In the genomic region with DNA sequence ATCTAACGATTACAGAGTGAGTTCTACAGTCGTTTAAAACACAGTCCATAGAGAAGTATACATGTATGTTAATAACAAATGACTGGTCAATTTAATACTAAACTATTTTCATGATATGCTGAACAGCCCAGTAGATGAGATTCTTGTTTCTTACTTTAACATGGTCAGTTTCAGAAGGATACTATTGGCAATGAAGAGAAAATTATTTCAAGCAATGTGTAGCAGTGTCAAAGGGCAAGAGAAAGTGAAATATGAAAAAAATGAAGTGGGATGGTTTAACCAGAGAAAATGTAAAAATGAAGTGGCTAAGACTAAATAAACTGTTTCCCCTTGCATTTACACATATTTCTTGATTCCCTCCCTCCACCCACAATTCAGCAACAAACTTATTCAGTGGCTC, we compare ENCODE assay signal across 21 cellular contexts.
DNase-seq lines count a peak whose midpoint lies in the region; ATAC-seq and TF ChIP-seq lines count a peak whose summit lies in the region.
"Had no signal": no experiment of that assay in that cellular context is flagged by ENCODE, and none has a peak within 500 bp of the region (broad histone marks: within the 10 kb centered on the region; RNA-seq: fewer than 3 reads in every experiment).

No MANE protein-coding gene starts in this region.

- H3K27ac ChIP-seq in SK-N-SH (ENCODE audit: low read depth in 2 of 2, low read length in 1 of 2) (peak overlapping the region in 1 of 2 experiments; percentile 70; a peak in 2 of 4 replicates), PC-3 (ENCODE audit: low read length) (peak overlapping the region; percentile 93)
- H3K27ac ChIP-seq: 22Rv1, SK-N-MC had no signal

- no peaks in the 10 kb centered on the region for H3K4me1 Mint-ChIP-seq in Caco-2 (ENCODE audit: low read depth, unreplicated experiment)
- H3K4me1 Mint-ChIP-seq: CD14-positive monocyte, T-cell had no signal

- TF ChIP-seq RAD21 in SK-N-SH (IDR thresholded peaks at IDR 0.05; ENCODE audit: low read length): no peak

- H3K9me3 ChIP-seq in SK-N-SH: no peaks in the 10 kb centered on the region
- H3K9me3 ChIP-seq in PC-3 (ENCODE audit: low read length): no peaks in the 10 kb centered on the region
- no peaks in the 10 kb centered on the region for H3K9me3 ChIP-seq in Caco-2
- H3K9me3 ChIP-seq: MG63 had no signal

- no peak overlapping the region for H3K27ac Mint-ChIP-seq in Caco-2 (ENCODE audit: unreplicated experiment)
- H3K27ac Mint-ChIP-seq: CD14-positive monocyte, H9, T-cell had no signal

- H3K27me3 Mint-ChIP-seq in Caco-2 (ENCODE audit: insufficient read depth, unreplicated experiment): peaks cover 4% of the 10 kb centered on the region
- H3K27me3 Mint-ChIP-seq: T-cell had no signal

- no peak overlapping the region for H3K4me2 ChIP-seq in SK-N-SH
- H3K4me2 ChIP-seq in PC-3 (ENCODE audit: low read length): peak overlapping the region; percentile 75

- POLR2A ChIA-PET in SK-N-SH (lab: Yijun Ruan, JAX) (no interaction called here), PC-3 (lab: Charles Lee; ENCODE audit: unreplicated experiment) (no interaction called here), Caco-2 (lab: Charles Lee) (no interaction called here)

- H3K27me3 ChIP-seq in SK-N-SH (ENCODE audit: insufficient read depth) (no peaks in the 10 kb centered on the region), PC-3 (ENCODE audit: low read length) (no peaks in the 10 kb centered on the region), Caco-2 (replicated peaks; ENCODE audit: control insufficient read depth, insufficient read depth, low read length) (no peaks in the 10 kb centered on the region)
- H3K27me3 ChIP-seq: MG63 had no signal

- in situ Hi-C loops in GM13976 (cut with MboI; ENCODE audit: low sequenced_read_pairs, unreplicated experiment): no loop called here

- H3K79me2 ChIP-seq in SK-N-SH (ENCODE audit: insufficient read depth) (no peaks in the 10 kb centered on the region), PC-3 (ENCODE audit: low read length) (no peaks in the 10 kb centered on the region)

- BruUV-seq in PC-3 (replicated peaks; lab: Mats Ljungman, UMichigan): no TSS peak
- no TSS peak for BruUV-seq in Caco-2 (replicated peaks; lab: Mats Ljungman, UMichigan)

- no peak overlapping the region for H3K9ac ChIP-seq in SK-N-SH
- peak overlapping the region; percentile 69 for H3K9ac ChIP-seq in PC-3 (ENCODE audit: low read length)

- no peak for TF ChIP-seq EP300 in SK-N-SH (IDR thresholded peaks at IDR 0.05; ENCODE audit: borderline replicate concordance in 1 of 2, low read depth in 1 of 2, low read length in 1 of 2)

- H3K4me3 Mint-ChIP-seq in Caco-2 (ENCODE audit: unreplicated experiment): no peak overlapping the region
- H3K4me3 Mint-ChIP-seq: CD14-positive monocyte, H9, T-cell had no signal

- H3K36me3 Mint-ChIP-seq in Caco-2 (ENCODE audit: insufficient read depth, unreplicated experiment): no peaks in the 10 kb centered on the region
- H3K36me3 Mint-ChIP-seq: CD14-positive monocyte, T-cell had no signal

- TF ChIP-seq CTCF in SK-N-SH (IDR thresholded peaks at IDR 0.05): no peak
- TF ChIP-seq CTCF in PC-3 (conservative IDR thresholded peaks at IDR 0.05; ENCODE audit: low read depth, low read length): no peak
- no peak for TF ChIP-seq CTCF in Caco-2 (IDR thresholded peaks at IDR 0.05; ENCODE audit: insufficient read depth in 1 of 2, low read depth in 1 of 2, low read length in 1 of 2, severe bottlenecking in 1 of 2, unreplicated experiment in 1 of 2)
- no peak for TF ChIP-seq CTCF in GM13976 (IDR thresholded peaks at IDR 0.05; ENCODE audit: borderline replicate concordance, control extremely low read depth, extremely low read depth, insufficient read depth, missing control alignments)

- no peaks in the 10 kb centered on the region for H3K36me3 ChIP-seq in SK-N-SH (replicated peaks in 1 of 2; ENCODE audit: control insufficient read depth in 1 of 2, insufficient read depth in 2 of 2, low read length in 1 of 2)
- H3K36me3 ChIP-seq in PC-3 (ENCODE audit: low read depth, low read length): no peaks in the 10 kb centered on the region
- no peaks in the 10 kb centered on the region for H3K36me3 ChIP-seq in Caco-2 (ENCODE audit: control insufficient read depth, insufficient read depth, low read length)
- H3K36me3 ChIP-seq: MG63 had no signal

- ATAC-seq in SK-N-SH treated with all-trans-retinoic acid at 6 μM for 48 hours: no peak
- ATAC-seq in HG02852 (IDR thresholded peaks at IDR 0.05; ENCODE audit: unreplicated experiment): peak; percentile 38
- ATAC-seq in PC-3: no peak
- ATAC-seq in HG02981 (IDR thresholded peaks at IDR 0.05; ENCODE audit: unreplicated experiment): no peak
- ATAC-seq: T-cell had no signal

- no peaks in the 10 kb centered on the region for H3K9me3 Mint-ChIP-seq in Caco-2 (ENCODE audit: unreplicated experiment)
- H3K9me3 Mint-ChIP-seq: H9 had no signal

- 11% methylated on average over 2 of the region's 2 CpGs for WGBS in SK-N-SH (ENCODE audit: low lambda C conversion rate)

- H3F3A ChIP-seq in SK-N-SH (replicated peaks; ENCODE audit: insufficient read depth): peaks cover 15% of the 10 kb centered on the region
- peaks cover 11% of the 10 kb centered on the region for H3F3A ChIP-seq in PC-3 (ENCODE audit: low read length, unreplicated experiment)

- peaks cover 0 to 17% of the 10 kb centered on the region in 2 experiments; a peak in 1 of 4 replicates for H3K4me1 ChIP-seq in SK-N-SH (ENCODE audit: control insufficient read depth in 1 of 2, insufficient read depth in 2 of 2, low read depth in 1 of 2, low read length in 1 of 2)
- peaks cover 43% of the 10 kb centered on the region for H3K4me1 ChIP-seq in PC-3 (ENCODE audit: insufficient read depth, low read length)
- H3K4me1 ChIP-seq in Caco-2: no peaks in the 10 kb centered on the region

- CTCF ChIA-PET in SK-N-SH (lab: Yijun Ruan, JAX) (no interaction called here), PC-3 (lab: Charles Lee) (no interaction called here), Caco-2 (lab: Charles Lee) (no interaction called here)

- DNase-seq in SK-N-SH: no peak
- no peak for DNase-seq in PC-3
- DNase-seq in NAMALWA (ENCODE audit: low spot score): no peak
- DNase-seq in Caco-2: no peak
- DNase-seq in GM13976 (ENCODE audit: low spot score): no peak
- DNase-seq: GDM1, H9, IMR-90, MG63, NCI-H1092 treated with DMSO at 0.1 percent for 48 hours, NCI-H146, NCI-H2029 treated with DMSO at 0.1 percent for 48 hours, NCI-H2171 treated with DMSO at 0.1 percent for 48 hours, SHP77, T-cell had no signal

- H3K9me2 ChIP-seq in SK-N-SH (no peaks in the 10 kb centered on the region), PC-3 (replicated peaks; ENCODE audit: low read length) (no peaks in the 10 kb centered on the region)

- H3K4me3 ChIP-seq in SK-N-SH (ENCODE audit: low read depth in 2 of 2, low read length in 1 of 2): no peak overlapping the region
- no peak overlapping the region for H3K4me3 ChIP-seq in PC-3 (ENCODE audit: low read length)
- no peak overlapping the region for H3K4me3 ChIP-seq in Caco-2 (ENCODE audit: low read depth, low read length)
- H3K4me3 ChIP-seq: MG63, SK-N-MC had no signal

- H4K20me1 ChIP-seq in SK-N-SH (ENCODE audit: insufficient read depth) (no peaks in the 10 kb centered on the region), PC-3 (ENCODE audit: low read length) (no peaks in the 10 kb centered on the region)

- intact Hi-C loops in PC-3 (cut with micrococcal nuclease) (loop anchor here (2.0 kb wide), 3 partner anchors 27 to 157 kb away; no protein-coding TSS in a partner anchor), Caco-2 (cut with micrococcal nuclease; ENCODE audit: unreplicated experiment) (no loop called here)

- H2AFZ ChIP-seq in SK-N-SH (ENCODE audit: low read depth): peak overlapping the region; percentile 70; the same call in 1 of the 2 replicates
- peak overlapping the region; percentile 56 for H2AFZ ChIP-seq in PC-3 (ENCODE audit: low read length)

TF ChIP-seq in SK-N-SH, 30 proteins besides CTCF, POLR2A, EP300 and RAD21:
- no peak for TF ChIP-seq SIN3A (IDR thresholded peaks at IDR 0.05; ENCODE audit: borderline replicate concordance, low read depth, low read length)
- no peak for TF ChIP-seq ELF1 (IDR thresholded peaks at IDR 0.05)
- no peak for TF ChIP-seq GABPA (IDR thresholded peaks at IDR 0.05; ENCODE audit: low read depth)
- TF ChIP-seq FOXJ3 (CRISPR knock-in tag; IDR thresholded peaks at IDR 0.05): no peak
- no peak for TF ChIP-seq SMC3 (IDR thresholded peaks at IDR 0.05; ENCODE audit: low read depth, low read length)

TF ChIP-seq in SK-N-SH treated with all-trans-retinoic acid at 6 μM for 48 hours, 23 proteins besides CTCF, POLR2A, EP300 and RAD21 (continues in another document):
- TF ChIP-seq GLIS3 (CRISPR knock-in tag; IDR thresholded peaks at IDR 0.05) (no peak), ZNF565 (CRISPR knock-in tag; conservative IDR thresholded peaks at IDR 0.05; ENCODE audit: low read depth) (no peak), BACH2 (CRISPR knock-in tag; IDR thresholded peaks at IDR 0.05; ENCODE audit: borderline replicate concordance) (no peak), ZC3H10 (CRISPR knock-in tag; IDR thresholded peaks at IDR 0.05) (no peak), ZNF70 (CRISPR knock-in tag; IDR thresholded peaks at IDR 0.05) (no peak), ISL1 (CRISPR knock-in tag; IDR thresholded peaks at IDR 0.05) (no peak), RARB (CRISPR knock-in tag; IDR thresholded peaks at IDR 0.05) (no peak), ESRRG (CRISPR knock-in tag; IDR thresholded peaks at IDR 0.05) (no peak)
- TF ChIP-seq, protein P1, sequence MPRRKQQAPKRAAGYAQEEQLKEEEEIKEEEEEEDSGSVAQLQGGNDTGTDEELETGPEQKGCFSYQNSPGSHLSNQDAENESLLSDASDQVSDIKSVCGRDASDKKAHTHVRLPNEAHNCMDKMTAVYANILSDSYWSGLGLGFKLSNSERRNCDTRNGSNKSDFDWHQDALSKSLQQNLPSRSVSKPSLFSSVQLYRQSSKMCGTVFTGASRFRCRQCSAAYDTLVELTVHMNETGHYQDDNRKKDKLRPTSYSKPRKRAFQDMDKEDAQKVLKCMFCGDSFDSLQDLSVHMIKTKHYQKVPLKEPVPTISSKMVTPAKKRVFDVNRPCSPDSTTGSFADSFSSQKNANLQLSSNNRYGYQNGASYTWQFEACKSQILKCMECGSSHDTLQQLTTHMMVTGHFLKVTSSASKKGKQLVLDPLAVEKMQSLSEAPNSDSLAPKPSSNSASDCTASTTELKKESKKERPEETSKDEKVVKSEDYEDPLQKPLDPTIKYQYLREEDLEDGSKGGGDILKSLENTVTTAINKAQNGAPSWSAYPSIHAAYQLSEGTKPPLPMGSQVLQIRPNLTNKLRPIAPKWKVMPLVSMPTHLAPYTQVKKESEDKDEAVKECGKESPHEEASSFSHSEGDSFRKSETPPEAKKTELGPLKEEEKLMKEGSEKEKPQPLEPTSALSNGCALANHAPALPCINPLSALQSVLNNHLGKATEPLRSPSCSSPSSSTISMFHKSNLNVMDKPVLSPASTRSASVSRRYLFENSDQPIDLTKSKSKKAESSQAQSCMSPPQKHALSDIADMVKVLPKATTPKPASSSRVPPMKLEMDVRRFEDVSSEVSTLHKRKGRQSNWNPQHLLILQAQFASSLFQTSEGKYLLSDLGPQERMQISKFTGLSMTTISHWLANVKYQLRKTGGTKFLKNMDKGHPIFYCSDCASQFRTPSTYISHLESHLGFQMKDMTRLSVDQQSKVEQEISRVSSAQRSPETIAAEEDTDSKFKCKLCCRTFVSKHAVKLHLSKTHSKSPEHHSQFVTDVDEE (CRISPR knock-in tag; IDR thresholded peaks at IDR 0.05): no peak
